Comparison of ENCODE assay signal across 1 cellular context in genomic region chr9:128159784-128160602, GRCh38.
TF ChIP-seq lines count a peak whose summit lies in the region.

Gene BBLN, plus strand, starts transcription at chr9:128160265. Its CDS starts 143 bp downstream, at chr9:128160408.

TF ChIP-seq in HepG2, 621 proteins besides CTCF, POLR2A, EP300 and RAD21 (continued from another document and continues in another):
- no peak for TF ChIP-seq TCF7 (IDR thresholded peaks at IDR 0.05; ENCODE audit: low read depth)
- 0 out of 2 replicates have a peak, but pooled peaks have one; percentile 29 for TF ChIP-seq ZNF800 (CRISPR knock-in tag; IDR thresholded peaks at IDR 0.05)
- no peak for TF ChIP-seq HMG20B (CRISPR knock-in tag; conservative IDR thresholded peaks at IDR 0.05)
- no peak for TF ChIP-seq ZNF572 (CRISPR knock-in tag; IDR thresholded peaks at IDR 0.05)
- TF ChIP-seq SMAD3 (CRISPR knock-in tag; IDR thresholded peaks at IDR 0.05), result no peak
- no peak for TF ChIP-seq ATF6 (CRISPR knock-in tag; conservative IDR thresholded peaks at IDR 0.05)
- no peak for TF ChIP-seq KAT2B (IDR thresholded peaks at IDR 0.05; ENCODE audit: borderline replicate concordance, low read depth, low read length)
- no peak; the same call in 1 of the 2 replicates for TF ChIP-seq ZNF891 (CRISPR knock-in tag; IDR thresholded peaks at IDR 0.05)
- no peak for TF ChIP-seq PAWR (CRISPR knock-in tag; IDR thresholded peaks at IDR 0.05; ENCODE audit: borderline replicate concordance)
- peak; percentile 77; the same call in 1 of the 2 replicates for TF ChIP-seq ZNF142 (CRISPR knock-in tag; IDR thresholded peaks at IDR 0.05)
- TF ChIP-seq FOXC1 (CRISPR knock-in tag; IDR thresholded peaks at IDR 0.05; ENCODE audit: borderline replicate concordance), result 0 out of 2 replicates have a peak, but pooled peaks have one; percentile 29
- no peak for TF ChIP-seq ZBTB49 (CRISPR knock-in tag; IDR thresholded peaks at IDR 0.05; ENCODE audit: borderline replicate concordance)
- no peak for TF ChIP-seq AFF4 (CRISPR knock-in tag; IDR thresholded peaks at IDR 0.05)
- no peak for TF ChIP-seq ZC3H4 (CRISPR knock-in tag; IDR thresholded peaks at IDR 0.05; ENCODE audit: borderline replicate concordance)
- peak; percentile 58; the same call in 1 of the 2 replicates for TF ChIP-seq ZNF547 (CRISPR knock-in tag; IDR thresholded peaks at IDR 0.05)
- no peak for TF ChIP-seq ETS1 (CRISPR knock-in tag; IDR thresholded peaks at IDR 0.05)
- no peak for TF ChIP-seq SOX13 (IDR thresholded peaks at IDR 0.05)
- TF ChIP-seq SOX13 (CRISPR knock-in tag; conservative IDR thresholded peaks at IDR 0.05 in 1 of 2, IDR thresholded peaks at IDR 0.05 in 1 of 2), result 0 out of 4 replicates have a peak, but pooled peaks of 1 of the 2 experiments have one; percentile 4
- TF ChIP-seq MAX (IDR thresholded peaks at IDR 0.05), result peak; percentile 29
- 0 out of 2 replicates have a peak, but pooled peaks have one; percentile 1 for TF ChIP-seq ARNT2 (CRISPR knock-in tag; IDR thresholded peaks at IDR 0.05; ENCODE audit: low read depth)
- TF ChIP-seq RXRA (CRISPR knock-in tag; IDR thresholded peaks at IDR 0.05), result peak; percentile 32; the same call in 1 of the 2 replicates
- TF ChIP-seq RFX5 (IDR thresholded peaks at IDR 0.05; ENCODE audit: low read depth, low read length), result no peak
- TF ChIP-seq NFE2 (CRISPR knock-in tag; IDR thresholded peaks at IDR 0.05), result no peak
- TF ChIP-seq ZNF235 (CRISPR knock-in tag; IDR thresholded peaks at IDR 0.05; ENCODE audit: borderline replicate concordance), result no peak
- TF ChIP-seq ZNF263 (CRISPR knock-in tag; IDR thresholded peaks at IDR 0.05), result 0 out of 2 replicates have a peak, but pooled peaks have one; percentile 30
- TF ChIP-seq ZNF329 (CRISPR knock-in tag; IDR thresholded peaks at IDR 0.05; ENCODE audit: low read depth), result no peak
- no peak for TF ChIP-seq XBP1 (CRISPR knock-in tag; IDR thresholded peaks at IDR 0.05)
- TF ChIP-seq SALL1 (CRISPR knock-in tag; IDR thresholded peaks at IDR 0.05), result peak; percentile 58; the same call in 1 of the 2 replicates
- no peak for TF ChIP-seq RELA (CRISPR knock-in tag; IDR thresholded peaks at IDR 0.05)
- TF ChIP-seq MATR3 (CRISPR knock-in tag; IDR thresholded peaks at IDR 0.05), result no peak
- TF ChIP-seq ATRX (CRISPR knock-in tag; IDR thresholded peaks at IDR 0.05; ENCODE audit: borderline replicate concordance), result no peak
- TF ChIP-seq DNMT1 (CRISPR knock-in tag; IDR thresholded peaks at IDR 0.05), result no peak
- TF ChIP-seq ZNF710 (CRISPR knock-in tag; IDR thresholded peaks at IDR 0.05; ENCODE audit: borderline replicate concordance), result peak; percentile 61; the same call in 1 of the 2 replicates
- TF ChIP-seq FOXA3 (CRISPR knock-in tag; IDR thresholded peaks at IDR 0.05), result no peak
- no peak for TF ChIP-seq TFE3 (CRISPR knock-in tag; IDR thresholded peaks at IDR 0.05)
- no peak for TF ChIP-seq ZNF446 (CRISPR knock-in tag; IDR thresholded peaks at IDR 0.05)
- no peak for TF ChIP-seq ZNF644 (CRISPR knock-in tag; IDR thresholded peaks at IDR 0.05; ENCODE audit: low read depth)
